ENCODE assay signal across 23 cellular contexts in the genomic region with DNA sequence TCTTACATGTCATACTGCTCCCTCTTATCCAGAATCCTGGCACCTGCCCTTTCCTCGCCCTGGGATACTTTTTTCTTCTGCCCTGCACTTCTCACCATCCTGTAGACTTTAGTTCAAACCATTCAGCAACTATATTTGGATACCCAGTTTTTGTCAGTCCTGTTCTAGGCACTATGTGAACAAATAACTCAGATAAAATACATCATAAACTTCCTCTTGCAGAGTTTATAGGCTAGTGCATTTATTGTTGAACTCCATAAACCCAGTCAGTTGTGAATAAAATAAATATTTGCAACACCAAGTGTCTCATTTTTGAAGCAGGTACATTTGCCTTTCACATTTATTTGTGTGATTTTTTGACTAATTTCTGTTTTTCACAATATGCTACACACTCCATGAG. TPM values are rescaled to one million over a fixed set of nuclear protein-coding genes. Genes with fewer than 3 reads are reported as not detected.
DNase-seq lines count a peak whose midpoint lies in the region; ATAC-seq and TF ChIP-seq lines count a peak whose summit lies in the region.
"Had no signal": no experiment of that assay in that cellular context is flagged by ENCODE, and none has a peak within 500 bp of the region (broad histone marks: within the 10 kb centered on the region; RNA-seq: fewer than 3 reads in every experiment).

No MANE protein-coding gene starts in this region.

- intact Hi-C loops in thyroid gland (cut with DNase I): no loop called here

- H3K4me3 ChIP-seq in GM12865 (ENCODE audit: low read depth, low read length) (peak overlapping the region; percentile 76), muscle layer of duodenum (ENCODE audit: low read depth in 1 of 2, low read length in 2 of 2) (no peak overlapping the region), thyroid gland (replicated peaks in 1 of 3) (no peak overlapping the region)
- H3K4me3 ChIP-seq: BLaER1 treated with 17β-estradiol and CSF1 and Interleukin-3, amounts not matched to agents 10 nM and 100 nM; colonic mucosa; spleen had no signal

- peaks cover 3% of the 10 kb centered on the region for H3K9me3 Mint-ChIP-seq in activated T-helper 17 cell treated with anti-CD3 and anti-CD28 coated beads, Interleukin-2, amount 50 U/mL, for 72 hours

- no peaks in the 10 kb centered on the region for H3K27me3 Mint-ChIP-seq in activated T-helper 17 cell treated with anti-CD3 and anti-CD28 coated beads, Interleukin-2, amount 50 U/mL, for 72 hours
- H3K27me3 Mint-ChIP-seq: activated naive CD8-positive, alpha-beta T cell had no signal

- no peak for TF ChIP-seq CTCF in 22Rv1 (IDR thresholded peaks at IDR 0.05)
- no peak for TF ChIP-seq CTCF in GM12865 (IDR thresholded peaks at IDR 0.05; ENCODE audit: insufficient read depth, low read depth, low read length, missing control alignments)
- TF ChIP-seq CTCF in thyroid gland (IDR thresholded peaks at IDR 0.05): no peak

- no peak for TF ChIP-seq POLR2A in thyroid gland (IDR thresholded peaks at IDR 0.05)

- no peaks in the 10 kb centered on the region for H3K27me3 ChIP-seq in muscle layer of duodenum (ENCODE audit: low read depth, low read length)
- H3K27me3 ChIP-seq in thyroid gland: no peaks in the 10 kb centered on the region
- H3K27me3 ChIP-seq: BLaER1 treated with 17β-estradiol and CSF1 and Interleukin-3, amounts not matched to agents 10 nM and 100 nM; colonic mucosa; spleen had no signal

- no peak for ATAC-seq in activated T-helper 17 cell treated with anti-CD3 and anti-CD28 coated beads, Interleukin-2, amount 50 U/mL, for 72 hours (replicated peaks)
- ATAC-seq in HG02981 (IDR thresholded peaks at IDR 0.05; ENCODE audit: unreplicated experiment): no peak
- ATAC-seq: left ventricle myocardium superior had no signal

- peaks cover 0 to 3% of the 10 kb centered on the region in 2 donors for H3K36me3 ChIP-seq in muscle layer of duodenum (ENCODE audit: control insufficient read depth in 1 of 2, insufficient read depth in 2 of 2, low read length in 2 of 2)
- H3K36me3 ChIP-seq in thyroid gland: no peaks in the 10 kb centered on the region
- H3K36me3 ChIP-seq: colonic mucosa had no signal

- no peak for DNase-seq in GM12865 (ENCODE audit: low read depth)
- no peak for DNase-seq in activated effector memory CD4-positive, alpha-beta T cell treated with Interleukin-2 at 50 U/mL for 16 hours
- DNase-seq in stimulated activated CD4-positive, alpha-beta T cell treated with anti-CD3 and anti-CD28 coated beads, Interleukin-15, amount 100 ng/mL, for 24 hours: no peak
- DNase-seq in thyroid gland: no peak
- DNase-seq: activated CD4-positive, alpha-beta T cell treated with anti-CD3 and anti-CD28 coated beads for 1 hour; activated CD8-positive, alpha-beta memory T cell treated with anti-CD3 and anti-CD28 coated beads for 24 hours; activated T-cell treated with anti-CD3 and anti-CD28 coated beads, Interleukin-2, amount 50 U/mL, for 48 hours; colonic mucosa; glutamatergic neuron; H7; left ventricle myocardium superior; NCI-H1417 treated with DMSO at 0.1 percent for 48 hours; NCI-H524; nucleus accumbens; spleen; stimulated activated CD4-positive, alpha-beta T cell treated with anti-CD3 and anti-CD28 coated beads, Interleukin-4, amount 100 ng/mL, for 4 hours; SW 1271 had no signal

- H3K27ac ChIP-seq in 22Rv1 (peak overlapping the region; percentile 20; the same call in 1 of the 2 replicates), muscle layer of duodenum (ENCODE audit: low read length) (peak overlapping the region; percentile 14), thyroid gland (no peak overlapping the region)
- H3K27ac ChIP-seq: BLaER1 treated with 17β-estradiol and CSF1 and Interleukin-3, amounts not matched to agents 10 nM and 100 nM; colonic mucosa; spleen had no signal

- H3K36me3 Mint-ChIP-seq in activated T-helper 17 cell treated with anti-CD3 and anti-CD28 coated beads, Interleukin-2, amount 50 U/mL, for 72 hours (ENCODE audit: low read depth): peaks cover 61% of the 10 kb centered on the region

- H3K9me3 ChIP-seq in muscle layer of duodenum (ENCODE audit: control insufficient read depth in 1 of 2, low read length in 2 of 2) (no peaks in the 10 kb centered on the region), thyroid gland (no peaks in the 10 kb centered on the region)
- H3K9me3 ChIP-seq: colonic mucosa, spleen had no signal

- peak overlapping the region; percentile 1 for H3K4me3 Mint-ChIP-seq in activated T-helper 17 cell treated with anti-CD3 and anti-CD28 coated beads, Interleukin-2, amount 50 U/mL, for 72 hours
- H3K4me3 Mint-ChIP-seq: activated naive CD8-positive, alpha-beta T cell had no signal

- peaks cover 32% of the 10 kb centered on the region for H3K4me1 Mint-ChIP-seq in activated T-helper 17 cell treated with anti-CD3 and anti-CD28 coated beads, Interleukin-2, amount 50 U/mL, for 72 hours

- 96 to 100% methylated on average over 1 of the region's 1 CpG for WGBS in thyroid gland, 2 donors

- H3K27ac Mint-ChIP-seq in activated T-helper 17 cell treated with anti-CD3 and anti-CD28 coated beads, Interleukin-2, amount 50 U/mL, for 72 hours: no peak overlapping the region
- H3K27ac Mint-ChIP-seq: activated naive CD8-positive, alpha-beta T cell had no signal

- H3K4me1 ChIP-seq in muscle layer of duodenum (ENCODE audit: control insufficient read depth in 1 of 2, insufficient read depth in 2 of 2, low read length in 2 of 2): peaks cover 7 to 8% of the 10 kb centered on the region in 2 donors
- H3K4me1 ChIP-seq in thyroid gland: peaks cover 20 to 25% of the 10 kb centered on the region in 2 donors

RNA-seq across cellular contexts. Expression of a gene that starts 4.3 kb away (rescaled TPM):
- total RNA-seq in activated T-helper 17 cell treated with anti-CD3 and anti-CD28 coated beads, Interleukin-2, amount 50 U/mL, for 72 hours: 10 to 100 TPM; 22.7 to 33.5 TPM
- total RNA-seq in thyroid gland: 10 to 100 TPM; 32.1 to 49.4 (median 39.5) TPM

Comparison
In these comparisons a context has a peak if more than half of its experiments do, and no peak if none do; other contexts are left out.
1. H3K27ac ChIP-seq: peak in 22Rv1 (single experiment) and muscle layer of duodenum (single experiment); none in thyroid gland (0 of 3).